In genomic region chr6:82364087-82365010, GRCh38 we compare ENCODE assay signal across 8 cellular contexts. TPM values are rescaled to one million over a fixed set of nuclear protein-coding genes. Genes with fewer than 3 reads are reported as not detected.
DNase-seq lines count a peak whose midpoint lies in the region; ATAC-seq and TF ChIP-seq lines count a peak whose summit lies in the region.

No MANE protein-coding gene starts in this region.

- CTCF ChIA-PET in activated CD4-positive, alpha-beta T cell treated with anti-CD3 and anti-CD28 coated beads, Interleukin-2, amount 10 ng/mL, durations not matched to agents 7 days and 5 days (lab: Charles Lee) = interaction anchor here (0.6 kb wide), 1 partner anchor 30 kb away, joined by 3 read pairs; no protein-coding TSS in a partner anchor

- peaks cover 62% of the 10 kb centered on the region for H3K27me3 Mint-ChIP-seq in activated CD4-positive, alpha-beta T cell treated with anti-CD3 and anti-CD28 coated beads, Interleukin-2, amount 10 ng/mL, durations not matched to agents 7 days and 5 days
- peaks cover 68% of the 10 kb centered on the region for H3K27me3 Mint-ChIP-seq in central memory CD8-positive, alpha-beta T cell
- peaks cover 57% of the 10 kb centered on the region for H3K27me3 Mint-ChIP-seq in stimulated activated memory B cell treated with anti-CD40 and anti-IgM and Interleukin-4, amounts not matched to agents 10 μg/mL and 1 μg/mL and 100 μg/mL, for 72 hours

- no peaks in the 10 kb centered on the region for H3K9me3 ChIP-seq in Peyer's patch

- peaks cover 4% of the 10 kb centered on the region for H3K36me3 Mint-ChIP-seq in activated CD4-positive, alpha-beta T cell treated with anti-CD3 and anti-CD28 coated beads, Interleukin-2, amount 10 ng/mL, durations not matched to agents 7 days and 5 days (ENCODE audit: low read depth)
- H3K36me3 Mint-ChIP-seq in central memory CD8-positive, alpha-beta T cell (ENCODE audit: insufficient read depth) = no peaks in the 10 kb centered on the region
- H3K36me3 Mint-ChIP-seq in stimulated activated memory B cell treated with anti-CD40 and anti-IgM and Interleukin-4, amounts not matched to agents 10 μg/mL and 1 μg/mL and 100 μg/mL, for 72 hours = no peaks in the 10 kb centered on the region

- H3K4me1 ChIP-seq in Peyer's patch = peaks cover 0 to 15% (median 5%) of the 10 kb centered on the region in 4 donors

- H3K27me3 ChIP-seq in Peyer's patch = no peaks in the 10 kb centered on the region

- POLR2A ChIA-PET in activated CD4-positive, alpha-beta T cell treated with anti-CD3 and anti-CD28 coated beads, Interleukin-2, amount 10 ng/mL, durations not matched to agents 7 days and 5 days (lab: Charles Lee) = no interaction called here

- DNase-seq in activated CD4-positive, alpha-beta T cell treated with anti-CD3 and anti-CD28 coated beads, Interleukin-2, amount 10 ng/mL, durations not matched to agents 7 days and 5 days = peak; percentile 7
- no peak for DNase-seq in activated CD4-positive, alpha-beta T cell treated with anti-CD3 and anti-CD28 coated beads for 1 hour
- DNase-seq in Peyer's patch (peak in 2 of 3 donors; percentile 54 to 69), kidney tubule cell (ENCODE audit: low spot score) (peak; percentile 78)
- no peak for DNase-seq in central memory CD8-positive, alpha-beta T cell (ENCODE audit: low spot score in 2 of 2)

- peak overlapping the region; percentile 68 for H3K4me3 Mint-ChIP-seq in activated CD4-positive, alpha-beta T cell treated with anti-CD3 and anti-CD28 coated beads, Interleukin-2, amount 10 ng/mL, durations not matched to agents 7 days and 5 days
- H3K4me3 Mint-ChIP-seq in central memory CD8-positive, alpha-beta T cell = peak overlapping the region; percentile 81
- peak overlapping the region; percentile 69 for H3K4me3 Mint-ChIP-seq in stimulated activated memory B cell treated with anti-CD40 and anti-IgM and Interleukin-4, amounts not matched to agents 10 μg/mL and 1 μg/mL and 100 μg/mL, for 72 hours

- H3K27ac ChIP-seq in Peyer's patch = peak overlapping the region; percentile 47 to 81 (median 66)

- H3K4me3 ChIP-seq in Peyer's patch = peak overlapping the region; percentile 44 to 88 (median 58)

- TF ChIP-seq POLR2A in Peyer's patch (IDR thresholded peaks at IDR 0.05) = no peak

- H3K27ac Mint-ChIP-seq in activated CD4-positive, alpha-beta T cell treated with anti-CD3 and anti-CD28 coated beads, Interleukin-2, amount 10 ng/mL, durations not matched to agents 7 days and 5 days = no peak overlapping the region
- H3K27ac Mint-ChIP-seq in central memory CD8-positive, alpha-beta T cell (ENCODE audit: low read depth) = no peak overlapping the region
- no peak overlapping the region for H3K27ac Mint-ChIP-seq in stimulated activated memory B cell treated with anti-CD40 and anti-IgM and Interleukin-4, amounts not matched to agents 10 μg/mL and 1 μg/mL and 100 μg/mL, for 72 hours

- ATAC-seq in HG02884 (IDR thresholded peaks at IDR 0.05; ENCODE audit: unreplicated experiment) (peak; percentile 32), GM21737 (IDR thresholded peaks at IDR 0.05; ENCODE audit: unreplicated experiment) (no peak)
- ATAC-seq in central memory CD8-positive, alpha-beta T cell (replicated peaks; ENCODE audit: extremely low read depth, poor library complexity, severe bottlenecking) = peak; percentile 20
- ATAC-seq in stimulated activated memory B cell treated with anti-CD40 and anti-IgM and Interleukin-4, amounts not matched to agents 10 μg/mL and 1 μg/mL and 100 μg/mL, for 72 hours = no peak

- no peaks in the 10 kb centered on the region for H3K9me3 Mint-ChIP-seq in activated CD4-positive, alpha-beta T cell treated with anti-CD3 and anti-CD28 coated beads, Interleukin-2, amount 10 ng/mL, durations not matched to agents 7 days and 5 days
- H3K9me3 Mint-ChIP-seq in central memory CD8-positive, alpha-beta T cell = no peaks in the 10 kb centered on the region
- H3K9me3 Mint-ChIP-seq in stimulated activated memory B cell treated with anti-CD40 and anti-IgM and Interleukin-4, amounts not matched to agents 10 μg/mL and 1 μg/mL and 100 μg/mL, for 72 hours = no peaks in the 10 kb centered on the region

- TF ChIP-seq CTCF in Peyer's patch (IDR thresholded peaks at IDR 0.05) = no peak

- H3K4me1 Mint-ChIP-seq in activated CD4-positive, alpha-beta T cell treated with anti-CD3 and anti-CD28 coated beads, Interleukin-2, amount 10 ng/mL, durations not matched to agents 7 days and 5 days = peaks cover 18% of the 10 kb centered on the region
- H3K4me1 Mint-ChIP-seq in central memory CD8-positive, alpha-beta T cell = peaks cover 26% of the 10 kb centered on the region
- peaks cover 16% of the 10 kb centered on the region for H3K4me1 Mint-ChIP-seq in stimulated activated memory B cell treated with anti-CD40 and anti-IgM and Interleukin-4, amounts not matched to agents 10 μg/mL and 1 μg/mL and 100 μg/mL, for 72 hours

- H3K36me3 ChIP-seq in Peyer's patch = no peaks in the 10 kb centered on the region

RNA-seq across cellular contexts. Expression of gene TPBG, which starts 0.7 kb away (rescaled TPM):
- total RNA-seq in activated CD4-positive, alpha-beta T cell treated with anti-CD3 and anti-CD28 coated beads, Interleukin-2, amount 10 ng/mL, durations not matched to agents 7 days and 5 days = under 1 TPM; 0.35 to 0.50 TPM
- 10 to 100 TPM in 2 of 4 donors, 1 to 10 TPM in 2; 6.8 to 14.5 (median 10.7) TPM for total RNA-seq in Peyer's patch

Comparison
In these comparisons a context has a peak if more than half of its experiments do, and no peak if none do; other contexts are left out.
1. DNase-seq: peak in activated CD4-positive, alpha-beta T cell treated with anti-CD3 and anti-CD28 coated beads, Interleukin-2, amount 10 ng/mL, durations not matched to agents 7 days and 5 days (single experiment), Peyer's patch (2 of 3) and kidney tubule cell (single experiment); none in activated CD4-positive, alpha-beta T cell treated with anti-CD3 and anti-CD28 coated beads for 1 hour (single experiment) and central memory CD8-positive, alpha-beta T cell (0 of 2).
2. ATAC-seq: peak in HG02884 (single experiment) and central memory CD8-positive, alpha-beta T cell (single experiment); none in stimulated activated memory B cell treated with anti-CD40 and anti-IgM and Interleukin-4, amounts not matched to agents 10 μg/mL and 1 μg/mL and 100 μg/mL, for 72 hours (single experiment) and GM21737 (single experiment).
3. RNA of gene TPBG, which starts 0.7 kb away (total RNA-seq): 6.8 to 14.5 TPM in Peyer's patch; 0.35 to 0.50 TPM in activated CD4-positive, alpha-beta T cell treated with anti-CD3 and anti-CD28 coated beads, Interleukin-2, amount 10 ng/mL, durations not matched to agents 7 days and 5 days; every median in the first group is over 4 times any median in the second.
4. Peak in every context shown above with its lines, with median percentiles within 50 percentile points of each other: H3K4me3 Mint-ChIP-seq.